15 cellular contexts compared by ENCODE assay signal in genomic region chr11:112958670-112959069, GRCh38. TPM values are rescaled to one million over a fixed set of nuclear protein-coding genes. Genes with fewer than 3 reads are reported as not detected.
DNase-seq lines count a peak whose midpoint lies in the region; ATAC-seq and TF ChIP-seq lines count a peak whose summit lies in the region.
"Had no signal": no experiment of that assay in that cellular context is flagged by ENCODE, and none has a peak within 500 bp of the region (broad histone marks: within the 10 kb centered on the region; RNA-seq: fewer than 3 reads in every experiment).

No MANE protein-coding gene starts in this region.

- CTCF ChIA-PET in PC-3 (lab: Charles Lee): no interaction called here

- H3K4me3 Mint-ChIP-seq in nephron progenitor cell: no peak overlapping the region
- H3K4me3 Mint-ChIP-seq: activated naive CD4-positive, alpha-beta T cell treated with anti-CD3 and anti-CD28 coated beads, Interleukin-2, amount 50 U/mL, for 24 hours; T-helper 1 cell treated with Interleukin-12 subunit alpha and Interleukin-12 subunit beta and Interleukin-4 antibody, amounts not matched to agents 30 μg/mL and 1 μg/mL, for 36 hours had no signal

- no peaks in the 10 kb centered on the region for H3K9me3 ChIP-seq in PC-3 (ENCODE audit: low read length)

- no peaks in the 10 kb centered on the region for H3K79me2 ChIP-seq in PC-3 (ENCODE audit: low read length)

- H3F3A ChIP-seq in PC-3 (ENCODE audit: low read length, unreplicated experiment): no peaks in the 10 kb centered on the region

- no TSS peak for BruUV-seq in PC-3 (replicated peaks; lab: Mats Ljungman, UMichigan)

- peaks cover 39% of the 10 kb centered on the region for H3K27me3 ChIP-seq in PC-3 (ENCODE audit: low read length)

- H3K4me1 ChIP-seq in PC-3 (ENCODE audit: insufficient read depth, low read length): 0 out of 2 replicates have a peak, but pooled peaks cover 11% of the 10 kb centered on the region

- DNase-seq in ELR (ENCODE audit: low read depth): peak; percentile 13
- peak; percentile 16 for DNase-seq in PC-3
- no peak for DNase-seq in epithelial cell of proximal tubule (ENCODE audit: low read depth)
- no peak for DNase-seq in nephron progenitor cell
- no peak for DNase-seq in NCI-H510A treated with DMSO at 0.1 percent for 48 hours (lab: John Stamatoyannopoulos, UW)
- DNase-seq in amygdala (lab: John Stamatoyannopoulos, UW): no peak
- no peak for DNase-seq in activated gamma-delta T cell (lab: John Stamatoyannopoulos, UW)
- DNase-seq: COR-L47; GOT3; hippocampal formation; NCI-H187 treated with DMSO at 0.1 percent for 48 hours; stimulated activated CD4-positive, alpha-beta T cell treated with anti-CD3 and anti-CD28 coated beads, Interleukin-4, amount 100 ng/mL, for 4 hours had no signal

- H3K27me3 Mint-ChIP-seq in nephron progenitor cell (ENCODE audit: low read depth, poor library complexity): peaks cover 15% of the 10 kb centered on the region

- POLR2A ChIA-PET in PC-3 (lab: Charles Lee; ENCODE audit: unreplicated experiment): no interaction called here

- H3K27ac Mint-ChIP-seq in nephron progenitor cell: peak overlapping the region; percentile 9
- H3K27ac Mint-ChIP-seq: activated naive CD4-positive, alpha-beta T cell treated with anti-CD3 and anti-CD28 coated beads, Interleukin-2, amount 50 U/mL, for 24 hours; T-helper 1 cell treated with Interleukin-12 subunit alpha and Interleukin-12 subunit beta and Interleukin-4 antibody, amounts not matched to agents 30 μg/mL and 1 μg/mL, for 36 hours had no signal

- no peaks in the 10 kb centered on the region for H4K20me1 ChIP-seq in PC-3 (ENCODE audit: low read length)

- peaks cover 35% of the 10 kb centered on the region for H3K4me1 Mint-ChIP-seq in nephron progenitor cell

- TF ChIP-seq CTCF in PC-3 (conservative IDR thresholded peaks at IDR 0.05; ENCODE audit: low read depth, low read length) (0 out of 2 replicates have a peak, but pooled peaks have one; percentile 18), epithelial cell of proximal tubule (conservative IDR thresholded peaks at IDR 0.05; ENCODE audit: low read depth, low read length) (peak; percentile 6), nephron progenitor cell (IDR thresholded peaks at IDR 0.05) (no peak)

- no peak overlapping the region for H3K9ac ChIP-seq in PC-3 (ENCODE audit: low read length)

- H3K36me3 ChIP-seq in PC-3 (ENCODE audit: low read depth, low read length): no peaks in the 10 kb centered on the region

- no peak overlapping the region for H3K27ac ChIP-seq in PC-3 (ENCODE audit: low read length)

- no peak overlapping the region for H3K4me3 ChIP-seq in PC-3 (ENCODE audit: low read length)
- H3K4me3 ChIP-seq in epithelial cell of proximal tubule (ENCODE audit: low read depth, low read length): no peak overlapping the region

- peaks cover 9% of the 10 kb centered on the region for H3K9me3 Mint-ChIP-seq in nephron progenitor cell
- H3K9me3 Mint-ChIP-seq: T-helper 1 cell treated with Interleukin-12 subunit alpha and Interleukin-12 subunit beta and Interleukin-4 antibody, amounts not matched to agents 30 μg/mL and 1 μg/mL, for 36 hours had no signal

- no peak overlapping the region for H3K4me2 ChIP-seq in PC-3 (ENCODE audit: low read length)

- ATAC-seq in PC-3: no peak
- no peak for ATAC-seq in HG02678 (IDR thresholded peaks at IDR 0.05; ENCODE audit: unreplicated experiment)

- intact Hi-C loops in PC-3 (cut with micrococcal nuclease): no loop called here

- H3K9me2 ChIP-seq in PC-3 (replicated peaks; ENCODE audit: low read length): no peaks in the 10 kb centered on the region

- no peak overlapping the region for H2AFZ ChIP-seq in PC-3 (ENCODE audit: low read length)

- H3K36me3 Mint-ChIP-seq in nephron progenitor cell (ENCODE audit: low read depth): no peaks in the 10 kb centered on the region
- H3K36me3 Mint-ChIP-seq: activated naive CD4-positive, alpha-beta T cell treated with anti-CD3 and anti-CD28 coated beads, Interleukin-2, amount 50 U/mL, for 24 hours had no signal

RNA-seq across cellular contexts. Expression of gene NCAM1, which starts 2.5 kb away (rescaled TPM):
- total RNA-seq in PC-3 (2014; rRNA removed) (not detected in 2 replicates), epithelial cell of proximal tubule (2.2 and 3.1 TPM in 2 replicates)

Comparison
In these comparisons a context has a peak if more than half of its experiments do, and no peak if none do; other contexts are left out.
1. DNase-seq: peak in ELR (single experiment) and PC-3 (single experiment); none in epithelial cell of proximal tubule (single experiment), nephron progenitor cell (single experiment), NCI-H510A treated with DMSO at 0.1 percent for 48 hours (single experiment), amygdala (0 of 56) and activated gamma-delta T cell (single experiment).